Comparison of ENCODE assay signal across 19 cellular contexts in the genomic region with DNA sequence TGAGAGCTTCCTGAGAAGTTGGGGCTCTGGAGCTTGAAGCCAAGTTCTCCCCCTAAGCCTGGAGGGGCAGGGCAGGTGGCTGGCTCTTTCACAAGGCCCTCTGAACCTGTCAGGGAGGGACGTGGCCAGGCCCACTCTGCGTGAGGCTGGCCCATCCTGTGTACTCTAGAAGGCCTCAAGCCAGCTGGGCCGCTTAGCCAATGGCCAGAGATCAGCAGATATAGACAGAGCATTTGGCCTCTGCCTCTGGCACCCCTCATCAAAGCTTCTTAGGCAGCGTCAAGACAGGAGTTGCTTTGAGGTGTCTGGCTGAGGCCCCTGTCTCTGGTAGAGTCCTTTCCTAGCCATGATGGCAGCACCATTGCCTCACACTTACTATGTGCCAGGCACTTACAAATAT.
DNase-seq lines count a peak whose midpoint lies in the region; ATAC-seq, FAIRE-seq and TF ChIP-seq lines count a peak whose summit lies in the region.
"Had no signal": no experiment of that assay in that cellular context is flagged by ENCODE, and none has a peak within 500 bp of the region (broad histone marks: within the 10 kb centered on the region; RNA-seq: fewer than 3 reads in every experiment).

No MANE protein-coding gene starts in this region.

- FAIRE-seq in K562 (lab: Jason Lieb, UNC): no peak
- FAIRE-seq: A549, D721Med, G401.6, GM12891 had no signal

- TF ChIP-seq EP300 in SK-N-SH (IDR thresholded peaks at IDR 0.05; ENCODE audit: borderline replicate concordance in 1 of 2, low read depth in 1 of 2, low read length in 1 of 2) (peak in 1 of 2 experiments; percentile 27; a peak in 1 of 4 replicates), K562 (IDR thresholded peaks at IDR 0.05; ENCODE audit: low read length) (no peak)

- H2AFZ ChIP-seq in SK-N-SH (ENCODE audit: low read depth) (no peak overlapping the region), K562 (ENCODE audit: low read depth, low read length) (no peak overlapping the region)

- H3K9me2 ChIP-seq in SK-N-SH: no peaks in the 10 kb centered on the region

- TF ChIP-seq RAD21 in SK-N-SH (IDR thresholded peaks at IDR 0.05; ENCODE audit: low read length) (no peak), K562 (CRISPR knock-in tag; conservative IDR thresholded peaks at IDR 0.05 in 1 of 2, IDR thresholded peaks at IDR 0.05 in 1 of 2) (no peak)

- H3K36me3 ChIP-seq in SK-N-SH (replicated peaks in 1 of 2; ENCODE audit: control insufficient read depth in 1 of 2, insufficient read depth in 2 of 2, low read length in 1 of 2): no peaks in the 10 kb centered on the region
- H3K36me3 ChIP-seq in MG63: no peaks in the 10 kb centered on the region
- no peaks in the 10 kb centered on the region for H3K36me3 ChIP-seq in K562 (ENCODE audit: control insufficient read depth, insufficient read depth, low read length)
- H3K36me3 ChIP-seq in psoas muscle (ENCODE audit: insufficient read depth in 1 of 2, low read depth in 1 of 2): no peaks in the 10 kb centered on the region

- H3K79me2 ChIP-seq in SK-N-SH (ENCODE audit: insufficient read depth): no peaks in the 10 kb centered on the region
- no peaks in the 10 kb centered on the region for H3K79me2 ChIP-seq in K562 (ENCODE audit: control insufficient read depth, insufficient read depth, low read length)

- no peak overlapping the region for H3K9ac ChIP-seq in SK-N-SH
- H3K9ac ChIP-seq in K562 (ENCODE audit: insufficient read depth in 1 of 2, low read depth in 2 of 2, low read length in 2 of 2): no peak overlapping the region

- no peaks in the 10 kb centered on the region for H3K9me1 ChIP-seq in K562 (ENCODE audit: control insufficient read depth, insufficient read depth, low read length)

- no peaks in the 10 kb centered on the region for H4K20me1 ChIP-seq in SK-N-SH (ENCODE audit: insufficient read depth)
- peaks cover 2% of the 10 kb centered on the region for H4K20me1 ChIP-seq in K562 (replicated peaks; ENCODE audit: control insufficient read depth, insufficient read depth, low read length)

- CTCF ChIA-PET in SK-N-SH (lab: Yijun Ruan, JAX): interaction anchor here (0.8 to 1.6 kb wide), 3 partner anchors 23 to 40 kb away, joined by 3 to 4 read pairs (median 4); no protein-coding TSS in a partner anchor
- CTCF ChIA-PET in K562 (lab: Yijun Ruan, JAX; ENCODE audit: low intra/inter-chr PET ratio): no interaction called here

- no peak for TF ChIP-seq POLR2A in K562 (conservative IDR thresholded peaks at IDR 0.05)

- H3K4me2 ChIP-seq in SK-N-SH: no peak overlapping the region
- no peak overlapping the region for H3K4me2 ChIP-seq in K562 (ENCODE audit: insufficient read depth, low read length)
- H3K4me2 ChIP-seq: A549 had no signal

- peak; percentile 51 for DNase-seq in SK-N-SH
- DNase-seq in MG63: peak; percentile 31
- DNase-seq in K562 (ENCODE audit: extremely low read depth in 1 of 4, low spot score in 3 of 4): no peak
- DNase-seq in sciatic nerve (ENCODE audit: low spot score): no peak
- no peak for DNase-seq in hepatic stellate cell (ENCODE audit: low spot score)
- no peak for DNase-seq in psoas muscle
- DNase-seq in HT-29 (ENCODE audit: low spot score): no peak
- DNase-seq: AML-193; Caco-2; CD4-positive, alpha-beta T cell; GOT3; H9 had no signal

- ATAC-seq in SK-N-SH treated with all-trans-retinoic acid at 6 μM for 48 hours (no peak), K562 (peak; percentile 39; the same call in 2 of the 3 replicates), sciatic nerve (peak; percentile 21), psoas muscle (no peak)
- ATAC-seq: A549 had no signal

- H3F3A ChIP-seq in SK-N-SH (replicated peaks; ENCODE audit: insufficient read depth): peaks cover 18% of the 10 kb centered on the region

- H3K9me3 ChIP-seq in SK-N-SH (no peaks in the 10 kb centered on the region), MG63 (no peaks in the 10 kb centered on the region), K562 (replicated peaks; ENCODE audit: control insufficient read depth, insufficient read depth, low read depth, low read length) (no peaks in the 10 kb centered on the region), psoas muscle (no peaks in the 10 kb centered on the region)
- H3K9me3 ChIP-seq: A549, Caco-2 had no signal

- in situ Hi-C loops in K562 (cut with MboI): no loop called here

- H3K4me1 ChIP-seq in SK-N-SH (ENCODE audit: control insufficient read depth in 1 of 2, insufficient read depth in 2 of 2, low read depth in 1 of 2, low read length in 1 of 2): peaks cover 16 to 40% of the 10 kb centered on the region in 2 experiments; a peak in 3 of 4 replicates
- H3K4me1 ChIP-seq in K562 (replicated peaks in 1 of 2; ENCODE audit: control insufficient read depth in 2 of 2, insufficient read depth in 2 of 2, low read length in 2 of 2): peaks cover 0 to 9% of the 10 kb centered on the region in 2 experiments; a peak in 2 of 5 replicates
- H3K4me1 ChIP-seq in psoas muscle: no peaks in the 10 kb centered on the region

- no CpG with 5 or more reads among the region's 4 CpGs for WGBS in SK-N-SH (ENCODE audit: low lambda C conversion rate)
- 0% methylated on average over 4 of the region's 4 CpGs for WGBS in K562 (ENCODE audit: insufficient coverage, low coverage, missing lambda C conversion rate)
- WGBS in psoas muscle, 3 donors: 39 to 60% (median 43%) methylated on average over 4 of the region's 4 CpGs

- BruUV-seq in K562 (replicated peaks; lab: Mats Ljungman, UMichigan): no TSS peak

- POLR2A ChIA-PET in SK-N-SH (lab: Yijun Ruan, JAX) (no interaction called here), K562 (lab: Yijun Ruan, JAX) (interaction anchor here (2.5 kb wide), 1 partner anchor 9 kb away, joined by 10 read pairs; no protein-coding TSS in a partner anchor)

- no peak for TF ChIP-seq CTCF in SK-N-SH (IDR thresholded peaks at IDR 0.05)
- no peak for TF ChIP-seq CTCF in K562 (IDR thresholded peaks at IDR 0.05 in 2 of 3, conservative IDR thresholded peaks at IDR 0.05 in 1 of 3; ENCODE audit: insufficient read depth in 2 of 3, low read depth in 1 of 3, low read length in 3 of 3)
- no peak for TF ChIP-seq CTCF in psoas muscle (IDR thresholded peaks at IDR 0.05)

- H3K4me3 ChIP-seq in SK-N-SH (ENCODE audit: low read depth in 2 of 2, low read length in 1 of 2) (no peak overlapping the region), MG63 (no peak overlapping the region), K562 (no peak overlapping the region), psoas muscle (no peak overlapping the region)
- H3K4me3 ChIP-seq: A549 had no signal

- no peaks in the 10 kb centered on the region for H3K27me3 ChIP-seq in SK-N-SH (ENCODE audit: insufficient read depth)
- H3K27me3 ChIP-seq in MG63: no peaks in the 10 kb centered on the region
- H3K27me3 ChIP-seq in K562 (ENCODE audit: control insufficient read depth in 2 of 2, insufficient read depth in 2 of 2, low read length in 2 of 2): peaks cover 24 to 82% of the 10 kb centered on the region in 2 experiments
- peaks cover 0 to 4% (median 0%) of the 10 kb centered on the region in 3 donors for H3K27me3 ChIP-seq in psoas muscle (ENCODE audit: insufficient read depth in 3 of 3, low read length in 2 of 3)

- peak overlapping the region in 1 of 2 experiments; percentile 54; a peak in 2 of 4 replicates for H3K27ac ChIP-seq in SK-N-SH (ENCODE audit: low read depth in 2 of 2, low read length in 1 of 2)
- no peak overlapping the region for H3K27ac ChIP-seq in K562 (ENCODE audit: extremely low read depth, low read depth, low read length)
- H3K27ac ChIP-seq in psoas muscle: no peak overlapping the region
- H3K27ac ChIP-seq: 22Rv1, A549, C4-2B had no signal

- intact Hi-C loops in K562 (cut with micrococcal nuclease) (no loop called here), sciatic nerve (cut with DNase I) (no loop called here), psoas muscle (cut with DNase I) (no loop called here)

TF ChIP-seq in SK-N-SH, 30 proteins besides CTCF, POLR2A, EP300 and RAD21:
- TF ChIP-seq YY1 (IDR thresholded peaks at IDR 0.05; ENCODE audit: low read depth) (no peak), GATA2 (CRISPR knock-in tag; IDR thresholded peaks at IDR 0.05) (peak; percentile 60)

TF ChIP-seq in SK-N-SH treated with all-trans-retinoic acid at 6 μM for 48 hours, 23 proteins besides CTCF, POLR2A, EP300 and RAD21:
- no peak for TF ChIP-seq ARNTL (CRISPR knock-in tag; IDR thresholded peaks at IDR 0.05; ENCODE audit: borderline replicate concordance, low read depth)
- no peak for TF ChIP-seq ZNF70 (CRISPR knock-in tag; IDR thresholded peaks at IDR 0.05)
- no peak for TF ChIP-seq ZC3H10 (CRISPR knock-in tag; IDR thresholded peaks at IDR 0.05)
- TF ChIP-seq TOX (CRISPR knock-in tag; IDR thresholded peaks at IDR 0.05; ENCODE audit: borderline replicate concordance): no peak
- no peak for TF ChIP-seq ZFP3 (CRISPR knock-in tag; IDR thresholded peaks at IDR 0.05)
- no peak for TF ChIP-seq PPARA (CRISPR knock-in tag; IDR thresholded peaks at IDR 0.05; ENCODE audit: borderline replicate concordance)
- no peak for TF ChIP-seq BACH2 (CRISPR knock-in tag; IDR thresholded peaks at IDR 0.05; ENCODE audit: borderline replicate concordance)
- no peak for TF ChIP-seq SNAI2 (CRISPR knock-in tag; IDR thresholded peaks at IDR 0.05)

TF ChIP-seq in K562, 482 proteins besides CTCF, POLR2A, EP300 and RAD21 (continues in another document):
- TF ChIP-seq HIVEP1 (CRISPR knock-in tag; IDR thresholded peaks at IDR 0.05) (no peak), TARDBP (IDR thresholded peaks at IDR 0.05) (no peak)
- TF ChIP-seq, protein P1, sequence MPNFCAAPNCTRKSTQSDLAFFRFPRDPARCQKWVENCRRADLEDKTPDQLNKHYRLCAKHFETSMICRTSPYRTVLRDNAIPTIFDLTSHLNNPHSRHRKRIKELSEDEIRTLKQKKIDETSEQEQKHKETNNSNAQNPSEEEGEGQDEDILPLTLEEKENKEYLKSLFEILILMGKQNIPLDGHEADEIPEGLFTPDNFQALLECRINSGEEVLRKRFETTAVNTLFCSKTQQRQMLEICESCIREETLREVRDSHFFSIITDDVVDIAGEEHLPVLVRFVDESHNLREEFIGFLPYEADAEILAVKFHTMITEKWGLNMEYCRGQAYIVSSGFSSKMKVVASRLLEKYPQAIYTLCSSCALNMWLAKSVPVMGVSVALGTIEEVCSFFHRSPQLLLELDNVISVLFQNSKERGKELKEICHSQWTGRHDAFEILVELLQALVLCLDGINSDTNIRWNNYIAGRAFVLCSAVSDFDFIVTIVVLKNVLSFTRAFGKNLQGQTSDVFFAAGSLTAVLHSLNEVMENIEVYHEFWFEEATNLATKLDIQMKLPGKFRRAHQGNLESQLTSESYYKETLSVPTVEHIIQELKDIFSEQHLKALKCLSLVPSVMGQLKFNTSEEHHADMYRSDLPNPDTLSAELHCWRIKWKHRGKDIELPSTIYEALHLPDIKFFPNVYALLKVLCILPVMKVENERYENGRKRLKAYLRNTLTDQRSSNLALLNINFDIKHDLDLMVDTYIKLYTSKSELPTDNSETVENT (CRISPR knock-in tag; IDR thresholded peaks at IDR 0.05): no peak

Comparison
In these comparisons a context has a peak if more than half of its experiments do, and no peak if none do; other contexts are left out.
1. DNase-seq: peak in SK-N-SH (single experiment) and MG63 (single experiment); none in K562 (0 of 4), sciatic nerve (single experiment), hepatic stellate cell (single experiment), psoas muscle (0 of 2) and HT-29 (single experiment).
2. ATAC-seq: peak in K562 (single experiment) and sciatic nerve (single experiment); none in SK-N-SH treated with all-trans-retinoic acid at 6 μM for 48 hours (single experiment) and psoas muscle (0 of 4).